7 cellular contexts compared by ENCODE assay signal in genomic region chr9:42306625-42307024, GRCh38.
DNase-seq lines count a peak whose midpoint lies in the region; TF ChIP-seq lines count a peak whose summit lies in the region.
"Not testable (repeated sequence)": the region's sequence is repeated elsewhere in the genome, so short reads cannot be mapped to it uniquely, and the experiment has no call there.

No MANE protein-coding gene starts in this region.

- not testable (repeated sequence) for H2BK120ac ChIP-seq in H9 (ENCODE audit: low read depth, low read length, poor library complexity, severe bottlenecking)

- H2AK5ac ChIP-seq in H9 (ENCODE audit: insufficient read length, low read length): not testable (repeated sequence)

- H3K14ac ChIP-seq in H9 (ENCODE audit: insufficient read depth, low read length): not testable (repeated sequence)

- not testable (repeated sequence) for H3K9ac ChIP-seq in H9 (ENCODE audit: extremely low read depth, insufficient read length, low read length)

- H3K56ac ChIP-seq in H9 (ENCODE audit: insufficient read length, low read depth, low read length): not testable (repeated sequence)

- H3K9me3 Mint-ChIP-seq in H9, brain, neural crest cell: not testable (repeated sequence)

- not testable (repeated sequence) for H2BK20ac ChIP-seq in H9 (ENCODE audit: low read depth, low read length, poor library complexity, severe bottlenecking)

- DNase-seq in H9: peak; percentile 74
- peak; percentile 20 for DNase-seq in NCI-H69 (lab: John Stamatoyannopoulos, UW)
- DNase-seq in iPS DF 19.7 (ENCODE audit: low read depth, low spot score): peak; percentile 81
- peak; percentile 73 for DNase-seq in islet precursor cell
- peak; percentile 12 for DNase-seq in neural crest cell (ENCODE audit: low read depth, low spot score)
- DNase-seq in putamen (ENCODE audit: low spot score): peak; percentile 34

- not testable (repeated sequence) for H3K4me2 ChIP-seq in H9 (ENCODE audit: insufficient read depth, insufficient read length, low read length)

- peak overlapping the region; percentile 64 to 69; a peak in 4 of 5 replicates for H3K4me3 Mint-ChIP-seq in H9
- H3K4me3 Mint-ChIP-seq in brain: not testable (repeated sequence)
- peak overlapping the region; percentile 80 for H3K4me3 Mint-ChIP-seq in neural crest cell

- not testable (repeated sequence) for H3T11ph ChIP-seq in H9 (ENCODE audit: low read length)

- H3K23ac ChIP-seq in H9 (ENCODE audit: insufficient read length, low read depth, low read length): not testable (repeated sequence)

- H3K4me1 Mint-ChIP-seq in H9: peaks cover 16 to 25% of the 10 kb centered on the region in 2 experiments
- peaks cover 16% of the 10 kb centered on the region for H3K4me1 Mint-ChIP-seq in brain
- H3K4me1 Mint-ChIP-seq in neural crest cell: peaks cover 24% of the 10 kb centered on the region

- H3K36me3 Mint-ChIP-seq in H9 (ENCODE audit: insufficient read depth in 1 of 3, low read depth in 3 of 3): peaks cover 0 to 13% (median 5%) of the 10 kb centered on the region in 3 experiments; a peak in 5 of 7 replicates
- H3K36me3 Mint-ChIP-seq in brain; neural crest cell (ENCODE audit: low read depth): not testable (repeated sequence)

- H3K79me2 ChIP-seq in H9 (ENCODE audit: insufficient read depth, low read length): not testable (repeated sequence)

- H2BK15ac ChIP-seq in H9 (ENCODE audit: low read depth, low read length): not testable (repeated sequence)

- not testable (repeated sequence) for H4K8ac ChIP-seq in H9 (replicated peaks; ENCODE audit: insufficient read length, low read depth, low read length)

- H3K27ac Mint-ChIP-seq in H9: peak overlapping the region; percentile 98 to 99 (median 98)
- H3K27ac Mint-ChIP-seq in brain: peak overlapping the region in 3 of 5 experiments; percentile 79 to 91 (median 80)
- H3K27ac Mint-ChIP-seq in neural crest cell (ENCODE audit: unreplicated experiment): peak overlapping the region; percentile 99

- not testable (repeated sequence) for TF ChIP-seq CTCF in H9 (conservative IDR thresholded peaks at IDR 0.05); brain (conservative IDR thresholded peaks at IDR 0.05); neural crest cell (conservative IDR thresholded peaks at IDR 0.05)

- not testable (repeated sequence) for H3K27me3 ChIP-seq in H9 (ENCODE audit: insufficient read depth, low read length)

- H3K4ac ChIP-seq in H9 (ENCODE audit: low read depth, low read length): not testable (repeated sequence)

- H2BK12ac ChIP-seq in H9 (ENCODE audit: insufficient read length, low read depth, low read length): not testable (repeated sequence)

- not testable (repeated sequence) for H3K79me1 ChIP-seq in H9 (ENCODE audit: insufficient read depth, low read depth, low read length, poor library complexity, severe bottlenecking)

- H3K9me3 ChIP-seq in H9 (ENCODE audit: control insufficient read depth, low read depth, low read length): not testable (repeated sequence)

- not testable (repeated sequence) for H3K23me2 ChIP-seq in H9 (ENCODE audit: insufficient read length, low read depth, low read length, poor library complexity, severe bottlenecking)

- not testable (repeated sequence) for H2AFZ ChIP-seq in H9 (ENCODE audit: low read length)

- no CpG with 5 or more reads among the region's 2 CpGs for WGBS in H9 (ENCODE audit: extremely low coverage, insufficient read length, low lambda C conversion rate)

- not testable (repeated sequence) for H4K20me1 ChIP-seq in H9 (ENCODE audit: control insufficient read depth, insufficient read depth, insufficient read length)

- not testable (repeated sequence) for H2BK5ac ChIP-seq in H9 (ENCODE audit: insufficient read length, low read length)

- not testable (repeated sequence) for H4K5ac ChIP-seq in H9 (ENCODE audit: insufficient read length, low read depth, low read length)

- not testable (repeated sequence) for H4K91ac ChIP-seq in H9 (ENCODE audit: insufficient read length, low read depth, low read length)

- H3K27me3 Mint-ChIP-seq in H9 (ENCODE audit: low read depth); brain; neural crest cell (ENCODE audit: low read depth): not testable (repeated sequence)

- not testable (repeated sequence) for H3K4me1 ChIP-seq in H9 (ENCODE audit: insufficient read depth, low read length)

- not testable (repeated sequence) for H3K18ac ChIP-seq in H9 (ENCODE audit: insufficient read length, low read depth, low read length)

- not testable (repeated sequence) for H3K27ac ChIP-seq in H9 (ENCODE audit: insufficient read length, low read depth, low read length)

Comparison
In these comparisons a context has a peak if more than half of its experiments do, and no peak if none do; other contexts are left out.
1. DNase-seq: peak in every context shown above with its lines; median percentile 81 in iPS DF 19.7; 74 in H9; 73 in islet precursor cell; 34 in putamen; 20 in NCI-H69; 12 in neural crest cell.